In the genomic region with DNA sequence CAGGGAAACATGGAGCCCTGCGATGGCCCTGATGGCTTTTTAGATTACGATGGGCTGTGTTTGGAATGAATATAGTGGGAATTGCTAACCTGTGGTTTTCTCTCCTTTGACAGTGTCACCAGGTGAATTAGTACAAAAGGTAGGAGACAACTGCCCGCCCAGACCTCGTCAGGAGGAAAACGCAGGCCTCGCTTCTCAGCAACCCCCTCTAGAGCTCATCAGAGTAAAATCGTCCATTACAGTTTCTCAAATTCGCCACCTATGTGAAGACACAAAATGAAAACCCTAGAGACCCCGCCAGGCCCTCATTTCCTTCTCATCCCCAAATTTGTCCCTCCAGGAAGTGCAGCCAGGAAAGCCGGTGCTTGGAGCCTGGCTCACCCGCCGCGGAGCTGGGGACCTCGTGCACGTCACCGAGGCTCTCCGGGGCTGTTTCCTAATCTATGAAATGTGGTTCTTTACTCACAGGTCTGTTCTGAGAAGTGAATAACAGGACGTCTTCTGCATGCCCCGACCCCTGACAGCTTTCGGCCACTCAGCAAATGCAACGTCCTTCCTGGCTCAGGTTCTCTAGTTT, we compare ENCODE assay signal across 17 cellular contexts.
"Had no signal": no experiment of that assay in that cellular context is flagged by ENCODE, and none has a peak within 500 bp of the region (broad histone marks: within the 10 kb centered on the region; RNA-seq: fewer than 3 reads in every experiment).

No MANE protein-coding gene starts in this region.

- H3K4me3 ChIP-seq: ovary, upper lobe of right lung had no signal

- H3K36me3 ChIP-seq: ovary, upper lobe of right lung had no signal

- H3K4me1 ChIP-seq: foreskin keratinocyte, upper lobe of right lung had no signal

- FAIRE-seq: bronchial epithelial cell, colon had no signal

- H3K9me3 ChIP-seq: ovary, upper lobe of right lung had no signal

- H3K4me1 Mint-ChIP-seq: activated naive CD8-positive, alpha-beta T cell treated with anti-CD3 and anti-CD28 coated beads, Interleukin-2, amount 10 ng/mL, durations not matched to agents 7 days and 5 days; nephron progenitor cell had no signal

- H3K36me3 Mint-ChIP-seq: activated naive CD8-positive, alpha-beta T cell treated with anti-CD3 and anti-CD28 coated beads, Interleukin-2, amount 10 ng/mL, durations not matched to agents 7 days and 5 days had no signal

- H3K9me3 Mint-ChIP-seq: activated naive CD8-positive, alpha-beta T cell treated with anti-CD3 and anti-CD28 coated beads, Interleukin-2, amount 10 ng/mL, durations not matched to agents 7 days and 5 days; activated T-cell treated with anti-CD3 and anti-CD28 coated beads, Interleukin-2, amount 50 U/mL, for 4 hours had no signal

- H3K27ac ChIP-seq: foreskin keratinocyte, ovary, upper lobe of right lung had no signal

- H3K27ac Mint-ChIP-seq: activated naive CD8-positive, alpha-beta T cell treated with anti-CD3 and anti-CD28 coated beads, Interleukin-2, amount 10 ng/mL, durations not matched to agents 7 days and 5 days; nephron progenitor cell had no signal

- DNase-seq: activated CD4-positive, alpha-beta T cell treated with anti-CD3 and anti-CD28 coated beads for 1 hour; activated CD4-positive, alpha-beta T cell treated with anti-CD3 and anti-CD28 coated beads, Interleukin-2, amount 50 U/mL, for 48 hours; activated gamma-delta T cell; activated naive CD8-positive, alpha-beta T cell treated with anti-CD3 and anti-CD28 coated beads, Interleukin-2, amount 10 ng/mL, durations not matched to agents 7 days and 5 days; activated T-cell treated with anti-CD3 and anti-CD28 coated beads, Interleukin-2, amount 50 U/mL, for 4 hours; anterior cingulate cortex; foreskin keratinocyte; head of caudate nucleus; left ventricle myocardium superior; nephron progenitor cell; ovary; stimulated activated CD4-positive, alpha-beta T cell treated with anti-CD3 and anti-CD28 coated beads, Interleukin-2, amount 100 ng/mL, for 48 hours; stimulated activated naive CD4-positive, alpha-beta T cell treated with Interleukin-2 at 50 U/mL for 16 hours; T-helper 2 cell; upper lobe of right lung had no signal

- H3K27me3 ChIP-seq: foreskin keratinocyte, ovary had no signal

- H3K4me3 Mint-ChIP-seq: activated naive CD8-positive, alpha-beta T cell treated with anti-CD3 and anti-CD28 coated beads, Interleukin-2, amount 10 ng/mL, durations not matched to agents 7 days and 5 days; activated T-cell treated with anti-CD3 and anti-CD28 coated beads, Interleukin-2, amount 50 U/mL, for 4 hours; nephron progenitor cell had no signal
